2 cellular contexts compared by ENCODE assay signal in the genomic region with DNA sequence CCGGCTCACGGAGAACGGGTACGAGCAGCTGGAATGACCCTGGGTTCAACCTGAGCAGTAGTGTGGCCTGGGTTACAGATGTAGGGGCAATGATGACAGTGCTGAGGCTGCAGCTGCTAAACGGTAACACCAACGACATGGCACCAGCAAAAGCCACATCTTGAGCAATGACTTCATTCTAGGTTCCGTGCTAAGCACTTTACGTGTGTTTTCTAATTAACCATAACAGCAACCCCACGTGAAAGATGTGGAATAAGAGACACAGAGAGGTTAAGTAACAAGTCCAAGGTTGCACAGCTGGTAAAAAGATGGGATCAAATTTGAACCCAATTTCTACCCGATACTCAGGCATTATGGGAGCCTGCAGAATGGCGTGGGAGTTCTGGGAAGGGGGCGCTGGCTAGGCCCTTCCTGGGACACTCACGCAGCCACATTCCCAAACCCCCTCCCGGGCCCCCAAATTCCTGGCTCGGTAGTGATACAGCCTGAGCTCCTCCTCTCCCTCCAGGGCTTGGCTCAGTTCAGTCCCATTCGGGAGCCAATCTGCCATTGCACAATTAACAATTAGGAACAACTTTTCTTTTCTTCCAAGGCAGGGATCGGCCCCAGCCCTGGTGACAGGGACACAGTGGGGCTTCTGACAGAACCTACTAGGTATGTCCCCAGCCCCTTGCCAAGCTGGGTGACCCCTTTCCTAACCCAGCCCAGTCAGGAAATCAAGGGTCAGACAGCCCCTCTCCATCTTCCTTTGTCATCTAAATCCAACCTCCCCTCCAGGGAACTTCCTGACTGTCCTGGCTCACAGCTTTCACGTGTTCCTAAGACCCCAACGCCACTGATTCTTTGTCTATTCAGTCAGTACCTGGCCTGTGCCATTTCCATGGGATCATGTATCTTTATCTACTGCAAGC.
TF ChIP-seq lines count a peak whose summit lies in the region.

No MANE protein-coding gene starts in this region.

TF ChIP-seq in SK-N-SH, 30 proteins besides CTCF, POLR2A, EP300 and RAD21 (continued from another document):
- TF ChIP-seq FOXM1 (IDR thresholded peaks at IDR 0.05; ENCODE audit: low read depth) (no peak), MXI1 (IDR thresholded peaks at IDR 0.05; ENCODE audit: low read depth, low read length) (no peak), NRF1 (IDR thresholded peaks at IDR 0.05; ENCODE audit: low read depth, low read length) (no peak), SMC3 (IDR thresholded peaks at IDR 0.05; ENCODE audit: low read depth, low read length) (no peak), CHD2 (IDR thresholded peaks at IDR 0.05; ENCODE audit: low read length, partially characterized antibody) (no peak), FOXJ3 (CRISPR knock-in tag; IDR thresholded peaks at IDR 0.05) (no peak)

TF ChIP-seq in SK-N-SH treated with all-trans-retinoic acid at 6 μM for 48 hours, 23 proteins besides CTCF, POLR2A, EP300 and RAD21:
- TF ChIP-seq, protein P1, sequence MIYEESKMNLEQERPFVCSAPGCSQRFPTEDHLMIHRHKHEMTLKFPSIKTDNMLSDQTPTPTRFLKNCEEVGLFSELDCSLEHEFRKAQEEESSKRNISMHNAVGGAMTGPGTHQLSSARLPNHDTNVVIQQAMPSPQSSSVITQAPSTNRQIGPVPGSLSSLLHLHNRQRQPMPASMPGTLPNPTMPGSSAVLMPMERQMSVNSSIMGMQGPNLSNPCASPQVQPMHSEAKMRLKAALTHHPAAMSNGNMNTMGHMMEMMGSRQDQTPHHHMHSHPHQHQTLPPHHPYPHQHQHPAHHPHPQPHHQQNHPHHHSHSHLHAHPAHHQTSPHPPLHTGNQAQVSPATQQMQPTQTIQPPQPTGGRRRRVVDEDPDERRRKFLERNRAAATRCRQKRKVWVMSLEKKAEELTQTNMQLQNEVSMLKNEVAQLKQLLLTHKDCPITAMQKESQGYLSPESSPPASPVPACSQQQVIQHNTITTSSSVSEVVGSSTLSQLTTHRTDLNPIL (CRISPR knock-in tag; IDR thresholded peaks at IDR 0.05; ENCODE audit: low read depth): no peak
- TF ChIP-seq ZC3H10 (CRISPR knock-in tag; IDR thresholded peaks at IDR 0.05) (no peak), TOX (CRISPR knock-in tag; IDR thresholded peaks at IDR 0.05; ENCODE audit: borderline replicate concordance) (no peak), CSDC2 (CRISPR knock-in tag; IDR thresholded peaks at IDR 0.05) (no peak), ZFP3 (CRISPR knock-in tag; IDR thresholded peaks at IDR 0.05) (no peak), ESRRG (CRISPR knock-in tag; IDR thresholded peaks at IDR 0.05) (no peak), GLIS3 (CRISPR knock-in tag; IDR thresholded peaks at IDR 0.05) (no peak)
- TF ChIP-seq, protein P2, sequence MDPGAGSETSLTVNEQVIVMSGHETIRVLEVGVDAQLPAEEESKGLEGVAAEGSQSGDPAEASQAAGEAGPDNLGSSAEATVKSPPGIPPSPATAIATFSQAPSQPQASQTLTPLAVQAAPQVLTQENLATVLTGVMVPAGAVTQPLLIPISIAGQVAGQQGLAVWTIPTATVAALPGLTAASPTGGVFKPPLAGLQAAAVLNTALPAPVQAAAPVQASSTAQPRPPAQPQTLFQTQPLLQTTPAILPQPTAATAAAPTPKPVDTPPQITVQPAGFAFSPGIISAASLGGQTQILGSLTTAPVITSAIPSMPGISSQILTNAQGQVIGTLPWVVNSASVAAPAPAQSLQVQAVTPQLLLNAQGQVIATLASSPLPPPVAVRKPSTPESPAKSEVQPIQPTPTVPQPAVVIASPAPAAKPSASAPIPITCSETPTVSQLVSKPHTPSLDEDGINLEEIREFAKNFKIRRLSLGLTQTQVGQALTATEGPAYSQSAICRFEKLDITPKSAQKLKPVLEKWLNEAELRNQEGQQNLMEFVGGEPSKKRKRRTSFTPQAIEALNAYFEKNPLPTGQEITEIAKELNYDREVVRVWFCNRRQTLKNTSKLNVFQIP (CRISPR knock-in tag; IDR thresholded peaks at IDR 0.05; ENCODE audit: borderline replicate concordance, low read depth): no peak
